In genomic region chr15:76199106-76200082, GRCh38 we compare ENCODE assay signal across 11 cellular contexts.
DNase-seq lines count a peak whose midpoint lies in the region; ATAC-seq, FAIRE-seq and TF ChIP-seq lines count a peak whose summit lies in the region.
"Had no signal": no experiment of that assay in that cellular context is flagged by ENCODE, and none has a peak within 500 bp of the region (broad histone marks: within the 10 kb centered on the region; RNA-seq: fewer than 3 reads in every experiment).

No MANE protein-coding gene starts in this region.

- intact Hi-C loops in IMR-90 (cut with micrococcal nuclease): no loop called here
- intact Hi-C loops in right lobe of liver (cut with DNase I): no loop called here

- CTCF ChIA-PET in A549 (lab: Yijun Ruan, JAX) (interaction anchor here (0.9 to 2.6 kb wide), 5 partner anchors 9 to 49 kb away, joined by 3 to 36 read pairs (median 4); no protein-coding TSS in a partner anchor), IMR-90 (lab: Yijun Ruan, JAX) (no interaction called here)

- peak overlapping the region; percentile 44 for H4K91ac ChIP-seq in IMR-90 (ENCODE audit: insufficient read depth, low read depth, low read length)

- dilution Hi-C loops in IMR-90 (cut with HindIII; ENCODE audit: low sequenced_read_pairs, unreplicated experiment): no loop called here

- H4K20me1 ChIP-seq in IMR-90 (ENCODE audit: insufficient read depth, low read length): peaks cover 10% of the 10 kb centered on the region

- H3K23ac ChIP-seq in IMR-90 (ENCODE audit: low read depth, low read length): no peak overlapping the region

- DNase-seq in A549 (ENCODE audit: low read depth in 1 of 2, low spot score in 1 of 2) (no peak), IMR-90 (peak; percentile 79), choroid plexus epithelial cell (ENCODE audit: low read depth) (peak; percentile 94), right lobe of liver (no peak), NCI-H146 (lab: John Stamatoyannopoulos, UW) (no peak), CD1c-positive myeloid dendritic cell (ENCODE audit: extremely low spot score) (no peak), D721Med (ENCODE audit: insufficient read length, low spot score) (no peak), OCI-M2 (lab: John Stamatoyannopoulos, UW; ENCODE audit: unreplicated experiment) (no peak)
- DNase-seq: activated CD4-positive, alpha-beta T cell treated with anti-CD3 and anti-CD28 coated beads, Interleukin-2, amount 10 ng/mL, durations not matched to agents 24 days and 14 days; NCI-H2081 had no signal

- no peak for TF ChIP-seq POLR2A in A549 (IDR thresholded peaks at IDR 0.05; ENCODE audit: low read length)
- TF ChIP-seq POLR2A in IMR-90 (IDR thresholded peaks at IDR 0.05; ENCODE audit: low read depth, low read length): no peak
- no peak for TF ChIP-seq POLR2A in right lobe of liver (IDR thresholded peaks at IDR 0.05)

- peak overlapping the region; percentile 50; the same call in 1 of the 2 replicates for H4K5ac ChIP-seq in IMR-90 (ENCODE audit: low read depth, low read length)

- H3K4ac ChIP-seq in IMR-90 (ENCODE audit: low read depth, low read length): peak overlapping the region; percentile 83

- peak overlapping the region; percentile 72; the same call in 1 of the 2 replicates for H3K18ac ChIP-seq in IMR-90 (ENCODE audit: low read depth, low read length)

- H4K8ac ChIP-seq in IMR-90 (ENCODE audit: low read depth in 2 of 2, low read length in 2 of 2): peak overlapping the region in 1 of 2 experiments; percentile 89; a peak in 1 of 4 replicates

- FAIRE-seq in A549 (lab: Jason Lieb, UNC) (no peak), D721Med (lab: Jason Lieb, UNC) (no peak)

- H3K9me1 ChIP-seq in IMR-90 (ENCODE audit: insufficient read depth, low read length): peaks cover 29% of the 10 kb centered on the region

- H3K79me1 ChIP-seq in IMR-90 (ENCODE audit: low read depth in 1 of 2, low read length in 2 of 2): 0 out of 4 replicates have a peak, but pooled peaks cover 0 to 4% of the 10 kb centered on the region in 2 experiments

- peak overlapping the region; percentile 64; the same call in 1 of the 2 replicates for H2AK5ac ChIP-seq in IMR-90 (ENCODE audit: low read depth, low read length)

- H3K4me1 ChIP-seq in A549 (peaks cover 42% of the 10 kb centered on the region), IMR-90 (ENCODE audit: control insufficient read depth, insufficient read depth, low read length) (peaks cover 25% of the 10 kb centered on the region), right lobe of liver (peaks cover 0 to 3% (median 0%) of the 10 kb centered on the region in 4 donors)

- no TSS peak for BruUV-seq in IMR-90 (replicated peaks; lab: Mats Ljungman, UMichigan)

- POLR2A ChIA-PET in A549 (lab: Yijun Ruan, JAX): no interaction called here
- POLR2A ChIA-PET in IMR-90 (lab: Charles Lee; ENCODE audit: unreplicated experiment): no interaction called here

- H3K4me2 ChIP-seq in A549 (peak overlapping the region; percentile 29), IMR-90 (ENCODE audit: low read depth, low read length) (no peak overlapping the region)

- TF ChIP-seq CTCF in A549 (IDR thresholded peaks at IDR 0.05): no peak
- TF ChIP-seq CTCF in IMR-90 (conservative IDR thresholded peaks at IDR 0.05; ENCODE audit: low read depth, low read length): no peak
- no peak for TF ChIP-seq CTCF in choroid plexus epithelial cell (conservative IDR thresholded peaks at IDR 0.05; ENCODE audit: low read depth, low read length)
- TF ChIP-seq CTCF in right lobe of liver (IDR thresholded peaks at IDR 0.05): no peak
- TF ChIP-seq CTCF in D721Med (IDR thresholded peaks at IDR 0.05; ENCODE audit: insufficient read depth, missing control alignments): no peak

- H2BK120ac ChIP-seq in IMR-90 (ENCODE audit: low read depth, low read length): peak overlapping the region; percentile 78

- H2AK9ac ChIP-seq in IMR-90 (replicated peaks; ENCODE audit: low read depth, low read length, poor library complexity): no peak overlapping the region

- H2BK20ac ChIP-seq in IMR-90 (ENCODE audit: low read depth, low read length): 0 out of 2 replicates have a peak overlapping the region, but pooled peaks have one; percentile 53

- in situ Hi-C loops in IMR-90 (cut with MboI; ENCODE audit: low sequenced_read_pairs): loop anchor here (5.0 to 10.0 kb wide), 2 partner anchors 133 to 665 kb away; no protein-coding TSS in a partner anchor

- TF ChIP-seq RAD21 in A549 (conservative IDR thresholded peaks at IDR 0.05 in 1 of 2, IDR thresholded peaks at IDR 0.05 in 1 of 2): no peak
- TF ChIP-seq RAD21 in IMR-90 (IDR thresholded peaks at IDR 0.05; ENCODE audit: low read length): no peak

- H3K56ac ChIP-seq in IMR-90 (ENCODE audit: extremely low read depth, insufficient read depth, low read length): no peak overlapping the region

- H3K36me3 ChIP-seq in IMR-90 (ENCODE audit: control insufficient read depth, insufficient read depth, low read length): no peaks in the 10 kb centered on the region
- no peaks in the 10 kb centered on the region for H3K36me3 ChIP-seq in right lobe of liver
- H3K36me3 ChIP-seq: ovary had no signal

- peak overlapping the region; percentile 71 to 87; a peak in 5 of 6 replicates for H3K27ac ChIP-seq in A549
- H3K27ac ChIP-seq in IMR-90 (ENCODE audit: insufficient read depth, low read length): no peak overlapping the region
- H3K27ac ChIP-seq in right lobe of liver: no peak overlapping the region
- H3K27ac ChIP-seq: ovary had no signal

- H3K14ac ChIP-seq in IMR-90 (replicated peaks; ENCODE audit: low read depth, low read length): peak overlapping the region; percentile 74

- H3K9ac ChIP-seq in IMR-90 (ENCODE audit: low read depth, low read length): no peak overlapping the region

- H3K27me3 ChIP-seq in IMR-90 (ENCODE audit: control insufficient read depth, insufficient read depth, low read length) (no peaks in the 10 kb centered on the region), right lobe of liver (no peaks in the 10 kb centered on the region)
- H3K27me3 ChIP-seq: ovary had no signal

- H2BK5ac ChIP-seq in IMR-90 (ENCODE audit: low read depth, low read length, poor library complexity, severe bottlenecking): peak overlapping the region; percentile 64

- 68% methylated on average over 19 of the region's 19 CpGs for WGBS in A549 (ENCODE audit: missing lambda C conversion rate)
- WGBS in IMR-90 (ENCODE audit: extremely low coverage in 2 of 2, insufficient read length in 1 of 2), 2 experiments: 76% methylated on average over 10 of the region's 19 CpGs; no CpG with 5 or more reads in 1 of the 2 experiments
- 56% methylated on average over 17 of the region's 19 CpGs for WGBS in right lobe of liver (ENCODE audit: insufficient coverage, low coverage, low lambda C conversion rate, missing lambda C conversion rate)

- peak in 1 of 2 experiments; percentile 2; a peak in 1 of 6 replicates for ATAC-seq in A549
- no peak; the same call in 1 of the 2 replicates for ATAC-seq in IMR-90 (ENCODE audit: low read depth)
- peak; percentile 25 to 43 (median 31) for ATAC-seq in right lobe of liver

- H3K4me3 ChIP-seq in A549 (no peak overlapping the region), IMR-90 (ENCODE audit: insufficient read depth, low read depth, low read length) (no peak overlapping the region), choroid plexus epithelial cell (ENCODE audit: low read depth, low read length) (no peak overlapping the region), right lobe of liver (no peak overlapping the region)
- H3K4me3 ChIP-seq: ovary had no signal

- H3K9me3 ChIP-seq in A549: no peaks in the 10 kb centered on the region
- no peaks in the 10 kb centered on the region for H3K9me3 ChIP-seq in IMR-90 (ENCODE audit: control insufficient read depth, insufficient read depth, low read length)
- H3K9me3 ChIP-seq in right lobe of liver: no peaks in the 10 kb centered on the region
- H3K9me3 ChIP-seq: ovary had no signal

- TF ChIP-seq EP300 in A549 (IDR thresholded peaks at IDR 0.05): no peak

- peak overlapping the region; percentile 51; the same call in 1 of the 3 replicates for H2BK15ac ChIP-seq in IMR-90 (ENCODE audit: low read depth, low read length)

- H2AFZ ChIP-seq in IMR-90 (replicated peaks; ENCODE audit: low read length, poor library complexity): peak overlapping the region; percentile 67

TF ChIP-seq in A549, 52 proteins besides CTCF, POLR2A, EP300 and RAD21 (continues in another document):
- TF ChIP-seq CBX2 (IDR thresholded peaks at IDR 0.05; ENCODE audit: borderline replicate concordance, low read depth) (no peak), RARB (CRISPR knock-in tag; IDR thresholded peaks at IDR 0.05) (no peak), CEBPB (IDR thresholded peaks at IDR 0.05) (no peak), BHLHE40 (IDR thresholded peaks at IDR 0.05; ENCODE audit: low read depth, low read length) (no peak), ZC3H11A (IDR thresholded peaks at IDR 0.05) (no peak), MYC (IDR thresholded peaks at IDR 0.05; ENCODE audit: borderline replicate concordance, low read length) (no peak), USF2 (IDR thresholded peaks at IDR 0.05) (no peak), NFE2L2 (conservative IDR thresholded peaks at IDR 0.05; ENCODE audit: low read length) (no peak), RCOR1 (IDR thresholded peaks at IDR 0.05; ENCODE audit: low read depth, low read length) (no peak)

TF ChIP-seq in IMR-90, 13 proteins besides CTCF, POLR2A, EP300 and RAD21:
- no peak for TF ChIP-seq FOS (IDR thresholded peaks at IDR 0.05; ENCODE audit: low read depth, low read length)
- TF ChIP-seq MXI1 (IDR thresholded peaks at IDR 0.05; ENCODE audit: borderline replicate concordance, low read depth, low read length): no peak
- TF ChIP-seq ELK1 (IDR thresholded peaks at IDR 0.05; ENCODE audit: borderline replicate concordance, low read depth, low read length): no peak
- TF ChIP-seq CEBPB (IDR thresholded peaks at IDR 0.05; ENCODE audit: low read depth, low read length): 0 out of 2 replicates have a peak, but pooled peaks have one; percentile 25

Comparison
In these comparisons a context has a peak if more than half of its experiments do, and no peak if none do; other contexts are left out.
1. DNase-seq: peak in IMR-90 (single experiment) and choroid plexus epithelial cell (single experiment); none in A549 (0 of 2), right lobe of liver (0 of 3), NCI-H146 (single experiment), CD1c-positive myeloid dendritic cell (single experiment), D721Med (single experiment) and OCI-M2 (single experiment).
2. H3K27ac ChIP-seq: peak in A549 (2 of 2); none in IMR-90 (single experiment) and right lobe of liver (0 of 3).